Comparison of ENCODE assay signal across 8 cellular contexts in the genomic region with DNA sequence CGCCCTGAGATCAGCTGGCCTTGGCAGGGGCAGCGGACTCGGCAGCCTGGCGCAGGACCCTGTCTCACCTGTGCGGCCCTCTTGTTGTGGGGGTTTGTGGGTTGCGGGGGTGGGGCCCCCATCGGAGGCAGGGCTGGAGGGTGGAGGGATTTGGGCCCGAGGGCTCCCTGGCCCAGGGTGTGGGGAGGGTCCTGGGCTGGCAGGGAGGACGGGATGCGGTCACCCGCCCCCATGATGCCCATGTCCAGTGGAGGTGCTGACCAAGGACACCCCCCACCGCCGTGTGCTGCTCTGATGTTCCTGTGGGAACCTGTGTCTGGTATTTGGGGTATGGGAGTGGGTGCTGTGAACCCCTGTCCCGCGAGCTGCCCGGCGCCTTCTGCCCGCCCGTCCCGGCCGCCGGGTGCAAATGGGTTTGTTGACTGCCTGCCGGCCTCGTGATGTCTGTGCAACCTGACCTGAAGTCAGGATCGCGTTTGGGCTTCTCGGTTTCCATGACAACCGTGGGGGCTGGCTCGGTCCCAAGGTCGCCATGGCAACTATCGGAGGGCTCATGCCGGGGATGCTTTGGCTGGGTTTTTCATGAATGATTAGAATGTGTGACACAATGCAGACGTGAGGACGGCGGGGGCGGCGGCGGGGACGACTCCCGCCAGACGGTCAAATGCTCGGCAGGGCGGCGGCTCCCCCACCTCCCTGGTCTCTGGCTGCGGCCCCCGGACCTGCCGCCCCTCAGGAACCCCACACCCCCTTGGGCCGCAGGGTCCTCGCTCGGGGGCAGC. TPM values are rescaled to one million over a fixed set of nuclear protein-coding genes. Genes with fewer than 3 reads are reported as not detected.
DNase-seq lines count a peak whose midpoint lies in the region; ATAC-seq and TF ChIP-seq lines count a peak whose summit lies in the region.

No MANE protein-coding gene starts in this region.

- peak overlapping the region; percentile 99 for H2AK5ac ChIP-seq in IMR-90 (ENCODE audit: low read depth, low read length)

- peak; percentile 11; the same call in 1 of the 2 replicates for TF ChIP-seq RAD21 in IMR-90 (IDR thresholded peaks at IDR 0.05; ENCODE audit: low read length)

- H3K4me3 ChIP-seq in IMR-90 (ENCODE audit: insufficient read depth, low read depth, low read length): peak overlapping the region; percentile 41
- peak overlapping the region; percentile 58 to 75 (median 64) for H3K4me3 ChIP-seq in gastrocnemius medialis
- H3K4me3 ChIP-seq in naive thymus-derived CD4-positive, alpha-beta T cell (ENCODE audit: low read length): no peak overlapping the region

- peaks cover 0 to 2% (median 0%) of the 10 kb centered on the region in 5 experiments for H3K9me3 Mint-ChIP-seq in brain
- H3K9me3 Mint-ChIP-seq in naive thymus-derived CD4-positive, alpha-beta T cell: peaks cover 0 to 2% (median 0%) of the 10 kb centered on the region in 11 donors
- H3K9me3 Mint-ChIP-seq in activated CD4-positive, alpha-beta memory T cell treated with anti-CD3 and anti-CD28 coated beads for 36 hours: no peaks in the 10 kb centered on the region

- ATAC-seq in IMR-90 (ENCODE audit: low read depth) (peak; percentile 36), gastrocnemius medialis (peak; percentile 24 to 34), HG03460 (IDR thresholded peaks at IDR 0.05; ENCODE audit: unreplicated experiment) (no peak)
- ATAC-seq in naive thymus-derived CD4-positive, alpha-beta T cell: no peak

- peak overlapping the region; percentile 78 for H3K18ac ChIP-seq in IMR-90 (ENCODE audit: low read depth, low read length)

- peak overlapping the region; percentile 93 for H2BK20ac ChIP-seq in IMR-90 (ENCODE audit: low read depth, low read length)

- TF ChIP-seq POLR2A in IMR-90 (IDR thresholded peaks at IDR 0.05; ENCODE audit: low read depth, low read length) (peak; percentile 97), gastrocnemius medialis (IDR thresholded peaks at IDR 0.05) (peak in 1 of 2 donors; percentile 52)

- H3K4ac ChIP-seq in IMR-90 (ENCODE audit: low read depth, low read length): peak overlapping the region; percentile 99

- no TSS peak for BruUV-seq in IMR-90 (replicated peaks; lab: Mats Ljungman, UMichigan)

- H3K4me1 Mint-ChIP-seq in brain: peaks cover 36% of the 10 kb centered on the region
- H3K4me1 Mint-ChIP-seq in naive thymus-derived CD4-positive, alpha-beta T cell: peaks cover 9 to 20% (median 14%) of the 10 kb centered on the region in 7 donors
- H3K4me1 Mint-ChIP-seq in activated CD4-positive, alpha-beta memory T cell treated with anti-CD3 and anti-CD28 coated beads for 36 hours (ENCODE audit: low read depth): peaks cover 18% of the 10 kb centered on the region

- peak overlapping the region; percentile 82 for H3K4me2 ChIP-seq in IMR-90 (ENCODE audit: low read depth, low read length)

- H3K4me1 ChIP-seq in IMR-90 (ENCODE audit: control insufficient read depth, insufficient read depth, low read length) (peaks cover 34% of the 10 kb centered on the region), gastrocnemius medialis (peaks cover 52 to 56% of the 10 kb centered on the region in 2 donors)
- H3K4me1 ChIP-seq in naive thymus-derived CD4-positive, alpha-beta T cell (ENCODE audit: control insufficient read depth in 2 of 2, insufficient read depth in 2 of 2, low read length in 2 of 2): peaks cover 0 to 10% of the 10 kb centered on the region in 2 donors

- H3K23ac ChIP-seq in IMR-90 (ENCODE audit: low read depth, low read length): peak overlapping the region; percentile 98

- H3K27ac ChIP-seq in IMR-90 (ENCODE audit: insufficient read depth, low read length): peak overlapping the region; percentile 96
- H3K27ac ChIP-seq in gastrocnemius medialis: peak overlapping the region; percentile 98 to 100 (median 99)
- no peak overlapping the region for H3K27ac ChIP-seq in naive thymus-derived CD4-positive, alpha-beta T cell (ENCODE audit: low read depth, low read length)

- POLR2A ChIA-PET in IMR-90 (lab: Charles Lee; ENCODE audit: unreplicated experiment): no interaction called here
- POLR2A ChIA-PET in naive thymus-derived CD4-positive, alpha-beta T cell (lab: Charles Lee): no interaction called here
- POLR2A ChIA-PET in activated CD4-positive, alpha-beta memory T cell treated with anti-CD3 and anti-CD28 coated beads for 36 hours (lab: Charles Lee): no interaction called here

- peak overlapping the region; percentile 100 for H2AK9ac ChIP-seq in IMR-90 (replicated peaks; ENCODE audit: low read depth, low read length, poor library complexity)

- in situ Hi-C loops in ACHN (cut with HindIII; ENCODE audit: low pct_ligation_motif_present, low pct_unique_long_range_greater_than_20kb, low sequenced_read_pairs): no loop called here
- in situ Hi-C loops in IMR-90 (cut with MboI; ENCODE audit: low sequenced_read_pairs): no loop called here
- in situ Hi-C loops in gastrocnemius medialis (cut with MboI; ENCODE audit: low sequenced_read_pairs in 4 of 4): no loop called here

- H2BK5ac ChIP-seq in IMR-90 (ENCODE audit: low read depth, low read length, poor library complexity, severe bottlenecking): peak overlapping the region; percentile 99

- H3K9me3 ChIP-seq in IMR-90 (ENCODE audit: control insufficient read depth, insufficient read depth, low read length): no peaks in the 10 kb centered on the region
- no peaks in the 10 kb centered on the region for H3K9me3 ChIP-seq in gastrocnemius medialis
- H3K9me3 ChIP-seq in naive thymus-derived CD4-positive, alpha-beta T cell (ENCODE audit: control insufficient read depth in 2 of 3, low read length in 3 of 3): no peaks in the 10 kb centered on the region

- WGBS in IMR-90 (ENCODE audit: extremely low coverage in 2 of 2, insufficient read length in 1 of 2), 2 experiments: 7% methylated on average over 21 of the region's 50 CpGs; no CpG with 5 or more reads in 1 of the 2 experiments

- dilution Hi-C loops in IMR-90 (cut with HindIII; ENCODE audit: low sequenced_read_pairs, unreplicated experiment): no loop called here

- peak overlapping the region; percentile 99 for H4K91ac ChIP-seq in IMR-90 (ENCODE audit: insufficient read depth, low read depth, low read length)

- H4K20me1 ChIP-seq in IMR-90 (ENCODE audit: insufficient read depth, low read length): peaks cover 43% of the 10 kb centered on the region

- peak overlapping the region; percentile 97 for H3K14ac ChIP-seq in IMR-90 (replicated peaks; ENCODE audit: low read depth, low read length)

- peaks cover 0 to 68% of the 10 kb centered on the region in 2 experiments; a peak in 3 of 4 replicates for H3K79me1 ChIP-seq in IMR-90 (ENCODE audit: low read depth in 1 of 2, low read length in 2 of 2)

- H2BK120ac ChIP-seq in IMR-90 (ENCODE audit: low read depth, low read length): peak overlapping the region; percentile 97

- H3K9me1 ChIP-seq in IMR-90 (ENCODE audit: insufficient read depth, low read length): peaks cover 13% of the 10 kb centered on the region

- intact Hi-C loops in IMR-90 (cut with micrococcal nuclease): loop anchor here (2.0 to 5.0 kb wide), 2 partner anchors 33 to 36 kb away; a partner anchor contains a TSS
- intact Hi-C loops in gastrocnemius medialis (cut with DNase I; ENCODE audit: low total_unique reads): loop anchor here (2.0 to 10.0 kb wide), 2 partner anchors 19 to 493 kb away; a partner anchor contains a TSS
- intact Hi-C loops in naive thymus-derived CD4-positive, alpha-beta T cell (cut with micrococcal nuclease): loop anchor here in 1 of 2 donors (10.0 kb wide), 1 partner anchor 1017 kb away; a partner anchor contains a TSS
- intact Hi-C loops in activated CD4-positive, alpha-beta memory T cell treated with anti-CD3 and anti-CD28 coated beads for 36 hours (cut with micrococcal nuclease): no loop called here

- peaks cover 30% of the 10 kb centered on the region for H3K36me3 ChIP-seq in IMR-90 (ENCODE audit: control insufficient read depth, insufficient read depth, low read length)
- peaks cover 0 to 40% of the 10 kb centered on the region in 2 donors for H3K36me3 ChIP-seq in gastrocnemius medialis
- peaks cover 0 to 73% (median 0%) of the 10 kb centered on the region in 3 experiments for H3K36me3 ChIP-seq in naive thymus-derived CD4-positive, alpha-beta T cell (ENCODE audit: control insufficient read depth in 2 of 3, insufficient read depth in 3 of 3, low read length in 3 of 3)

- CTCF ChIA-PET in IMR-90 (lab: Yijun Ruan, JAX): interaction anchor here (0.5 to 0.6 kb wide), 2 partner anchors 23 to 33 kb away, joined by 3 to 4 read pairs; no protein-coding TSS in a partner anchor
- CTCF ChIA-PET in naive thymus-derived CD4-positive, alpha-beta T cell (lab: Charles Lee): no interaction called here
- CTCF ChIA-PET in activated CD4-positive, alpha-beta memory T cell treated with anti-CD3 and anti-CD28 coated beads for 36 hours (lab: Charles Lee): no interaction called here

- H4K8ac ChIP-seq in IMR-90 (ENCODE audit: low read depth in 2 of 2, low read length in 2 of 2): peak overlapping the region; percentile 53 to 89

- no peaks in the 10 kb centered on the region for H3K27me3 Mint-ChIP-seq in brain
- no peaks in the 10 kb centered on the region for H3K27me3 Mint-ChIP-seq in naive thymus-derived CD4-positive, alpha-beta T cell
- H3K27me3 Mint-ChIP-seq in activated CD4-positive, alpha-beta memory T cell treated with anti-CD3 and anti-CD28 coated beads for 36 hours: no peaks in the 10 kb centered on the region

- H3K36me3 Mint-ChIP-seq in brain: no peaks in the 10 kb centered on the region
- H3K36me3 Mint-ChIP-seq in naive thymus-derived CD4-positive, alpha-beta T cell: peaks cover 0 to 4% (median 0%) of the 10 kb centered on the region in 5 donors
- peaks cover 19% of the 10 kb centered on the region for H3K36me3 Mint-ChIP-seq in activated CD4-positive, alpha-beta memory T cell treated with anti-CD3 and anti-CD28 coated beads for 36 hours

- DNase-seq in ACHN: peak; percentile 99
- DNase-seq in IMR-90: peak; percentile 97
- peak; percentile 78 for DNase-seq in iPS-NIHi11 (ENCODE audit: low spot score)
- DNase-seq in gastrocnemius medialis: peak; percentile 67 to 84
- no peak for DNase-seq in naive thymus-derived CD4-positive, alpha-beta T cell
- no peak for DNase-seq in activated CD4-positive, alpha-beta memory T cell treated with anti-CD3 and anti-CD28 coated beads for 36 hours

- peak overlapping the region; percentile 70 for H3K9ac ChIP-seq in IMR-90 (ENCODE audit: low read depth, low read length)

- peak overlapping the region; percentile 76 to 84 (median 78) for H3K4me3 Mint-ChIP-seq in brain
- H3K4me3 Mint-ChIP-seq in naive thymus-derived CD4-positive, alpha-beta T cell: no peak overlapping the region
- H3K4me3 Mint-ChIP-seq in activated CD4-positive, alpha-beta memory T cell treated with anti-CD3 and anti-CD28 coated beads for 36 hours: no peak overlapping the region

- H4K5ac ChIP-seq in IMR-90 (ENCODE audit: low read depth, low read length): peak overlapping the region; percentile 72

- H3K27me3 ChIP-seq in IMR-90 (ENCODE audit: control insufficient read depth, insufficient read depth, low read length) (no peaks in the 10 kb centered on the region), gastrocnemius medialis (no peaks in the 10 kb centered on the region)
- no peaks in the 10 kb centered on the region for H3K27me3 ChIP-seq in naive thymus-derived CD4-positive, alpha-beta T cell (ENCODE audit: control insufficient read depth in 2 of 2, insufficient read depth in 2 of 2, low read length in 2 of 2)

- peak overlapping the region; percentile 81; the same call in 1 of the 3 replicates for H2BK15ac ChIP-seq in IMR-90 (ENCODE audit: low read depth, low read length)

- H3K27ac Mint-ChIP-seq in brain: peak overlapping the region; percentile 77 to 98 (median 86)
- H3K27ac Mint-ChIP-seq in naive thymus-derived CD4-positive, alpha-beta T cell: peak overlapping the region in 3 of 9 donors; percentile 53 to 72 (median 60)
- no peak overlapping the region for H3K27ac Mint-ChIP-seq in activated CD4-positive, alpha-beta memory T cell treated with anti-CD3 and anti-CD28 coated beads for 36 hours

- peak overlapping the region; percentile 88 for H2AFZ ChIP-seq in IMR-90 (replicated peaks; ENCODE audit: low read length, poor library complexity)

- H3K56ac ChIP-seq in IMR-90 (ENCODE audit: extremely low read depth, insufficient read depth, low read length): peak overlapping the region; percentile 66

- TF ChIP-seq CTCF in IMR-90 (conservative IDR thresholded peaks at IDR 0.05; ENCODE audit: low read depth, low read length): no peak
- TF ChIP-seq CTCF in brain (conservative IDR thresholded peaks at IDR 0.05): no peak
- peak in 1 of 5 experiments; percentile 12 for TF ChIP-seq CTCF in gastrocnemius medialis (IDR thresholded peaks at IDR 0.05 in 4 of 5, conservative IDR thresholded peaks at IDR 0.05 in 1 of 5)

RNA-seq across cellular contexts. Expression of a gene that starts 7.3 kb away (rescaled TPM):
- total RNA-seq in IMR-90 (2012; rRNA removed) (16.4 and 19.2 TPM in 2 replicates), gastrocnemius medialis (100 to 1,000 TPM in 1 of 4 donors, 10 to 100 TPM in 3; 33.5 to 112 (median 75.3) TPM)
- polyA plus RNA-seq in IMR-90 (2012; rRNA removed) (27.1 and 27.9 TPM in 2 replicates), brain (ENCODE audit: insufficient read depth, low read depth, low replicate concordance) (17.9 TPM)
- polyA plus RNA-seq in IMR-90 (2012; cell fraction: cytosol; rRNA removed): 9.3 and 16.3 TPM in 2 replicates
- 216 and 262 TPM in 2 replicates for polyA plus RNA-seq in IMR-90 (2012; cell fraction: nucleus; rRNA removed; ENCODE audit: low replicate concordance)
- 10 to 100 TPM; 28.5 to 90.1 (median 54.2) TPM for total RNA-seq in naive thymus-derived CD4-positive, alpha-beta T cell
- polyA plus RNA-seq in naive thymus-derived CD4-positive, alpha-beta T cell: under 1 TPM; 0.38 to 0.46 TPM
- 10 to 100 TPM; 34.9 to 36.1 TPM for total RNA-seq in activated CD4-positive, alpha-beta memory T cell treated with anti-CD3 and anti-CD28 coated beads for 36 hours

RNA-seq across cellular contexts. Expression of a gene that starts 18.2 kb away (rescaled TPM):
- total RNA-seq in IMR-90 (2012; rRNA removed) (0.28 and 0.36 TPM in 2 replicates), gastrocnemius medialis (1 to 10 TPM in 3 of 4 donors, under 1 TPM in 1; 0.55 to 3.3 (median 1.3) TPM)
- polyA plus RNA-seq in IMR-90 (2012; rRNA removed) (1.9 TPM in 2 replicates), brain (ENCODE audit: insufficient read depth, low read depth, low replicate concordance) (4.3 TPM)
- 0.74 and 1.2 TPM in 2 replicates for polyA plus RNA-seq in IMR-90 (2012; cell fraction: cytosol; rRNA removed)
- 4.1 and 11.5 TPM in 2 replicates for polyA plus RNA-seq in IMR-90 (2012; cell fraction: nucleus; rRNA removed; ENCODE audit: low replicate concordance)
- total RNA-seq in naive thymus-derived CD4-positive, alpha-beta T cell: under 1 TPM in 1 of 5 experiments, not detected in 4; 0.05 TPM
- polyA plus RNA-seq in naive thymus-derived CD4-positive, alpha-beta T cell: under 1 TPM in 1 of 2 donors, not detected in 1; 0.06 TPM
- total RNA-seq in activated CD4-positive, alpha-beta memory T cell treated with anti-CD3 and anti-CD28 coated beads for 36 hours: not detected

RNA-seq across cellular contexts. Expression of a gene that starts 32.0 kb away (rescaled TPM):
- total RNA-seq in IMR-90 (2012; rRNA removed) (30.6 and 37.3 TPM in 2 replicates), gastrocnemius medialis (10 to 100 TPM; 25.4 to 46.4 (median 32.2) TPM)
- polyA plus RNA-seq in IMR-90 (2012; rRNA removed) (52.5 and 54.1 TPM in 2 replicates), brain (ENCODE audit: insufficient read depth, low read depth, low replicate concordance) (68.4 TPM)
- polyA plus RNA-seq in IMR-90 (2012; cell fraction: cytosol; rRNA removed): 44.0 and 63.2 TPM in 2 replicates
- 74.3 and 81.9 TPM in 2 replicates for polyA plus RNA-seq in IMR-90 (2012; cell fraction: nucleus; rRNA removed; ENCODE audit: low replicate concordance)
- total RNA-seq in naive thymus-derived CD4-positive, alpha-beta T cell: 10 to 100 TPM; 12.1 to 31.8 (median 23.2) TPM
- 10 to 100 TPM; 57.2 to 57.9 TPM for polyA plus RNA-seq in naive thymus-derived CD4-positive, alpha-beta T cell
- total RNA-seq in activated CD4-positive, alpha-beta memory T cell treated with anti-CD3 and anti-CD28 coated beads for 36 hours: 10 to 100 TPM; 48.1 to 55.0 TPM

RNA-seq across cellular contexts. Expression of a gene that starts 33.6 kb away (rescaled TPM):
- total RNA-seq in IMR-90 (2012; rRNA removed): 9.3 and 10.0 TPM in 2 replicates
- polyA plus RNA-seq in IMR-90 (2012; rRNA removed): 40.1 and 47.1 TPM in 2 replicates
- 32.2 and 35.8 TPM in 2 replicates for polyA plus RNA-seq in IMR-90 (2012; cell fraction: cytosol; rRNA removed)
- 80.3 and 296 TPM in 2 replicates for polyA plus RNA-seq in IMR-90 (2012; cell fraction: nucleus; rRNA removed; ENCODE audit: low replicate concordance)
- 102 TPM for polyA plus RNA-seq in brain (ENCODE audit: insufficient read depth, low read depth, low replicate concordance)
- total RNA-seq in gastrocnemius medialis: 100 to 1,000 TPM in 1 of 4 donors, 10 to 100 TPM in 3; 44.3 to 108 (median 78.8) TPM
- total RNA-seq in naive thymus-derived CD4-positive, alpha-beta T cell: 100 to 1,000 TPM in 4 of 5 experiments, 10 to 100 TPM in 1; 82.0 to 157 (median 111) TPM
- 10 to 100 TPM; 15.1 to 41.6 TPM for polyA plus RNA-seq in naive thymus-derived CD4-positive, alpha-beta T cell
- 10 to 100 TPM; 86.4 to 92.5 TPM for total RNA-seq in activated CD4-positive, alpha-beta memory T cell treated with anti-CD3 and anti-CD28 coated beads for 36 hours

Comparison
In these comparisons a context has a peak if more than half of its experiments do, and no peak if none do; other contexts are left out.
1. DNase-seq: peak in ACHN (single experiment), IMR-90 (single experiment), iPS-NIHi11 (single experiment) and gastrocnemius medialis (2 of 2); none in naive thymus-derived CD4-positive, alpha-beta T cell (0 of 9) and activated CD4-positive, alpha-beta memory T cell treated with anti-CD3 and anti-CD28 coated beads for 36 hours (single experiment).
2. ATAC-seq: peak in IMR-90 (single experiment) and gastrocnemius medialis (2 of 2); none in naive thymus-derived CD4-positive, alpha-beta T cell (single experiment) and HG03460 (single experiment).
3. H3K4me3 Mint-ChIP-seq: peak in brain (5 of 5); none in naive thymus-derived CD4-positive, alpha-beta T cell (0 of 10) and activated CD4-positive, alpha-beta memory T cell treated with anti-CD3 and anti-CD28 coated beads for 36 hours (single experiment).